ENCODE assay signal across 23 cellular contexts in genomic region chr3:143237036-143237688, GRCh38.
DNase-seq lines count a peak whose midpoint lies in the region; ATAC-seq and TF ChIP-seq lines count a peak whose summit lies in the region.
"Had no signal": no experiment of that assay in that cellular context is flagged by ENCODE, and none has a peak within 500 bp of the region (broad histone marks: within the 10 kb centered on the region; RNA-seq: fewer than 3 reads in every experiment).

No MANE protein-coding gene starts in this region.

- no peaks in the 10 kb centered on the region for H3K27me3 Mint-ChIP-seq in stimulated activated naive CD8-positive, alpha-beta T cell treated with anti-CD3 and anti-CD28 coated beads, Interleukin-15, Interleukin-2, amounts not matched to agents 100 ng/mL and 50 ng/mL, for 24 hours
- no peaks in the 10 kb centered on the region for H3K27me3 Mint-ChIP-seq in naive B cell
- H3K27me3 Mint-ChIP-seq: activated CD8-positive, alpha-beta memory T cell treated with anti-CD3 and anti-CD28 coated beads, Interleukin-2, amount 10 ng/mL, durations not matched to agents 7 days and 5 days; CD4-positive, alpha-beta T cell had no signal

- no peak for DNase-seq in stimulated activated naive CD8-positive, alpha-beta T cell treated with anti-CD3 and anti-CD28 coated beads, Interleukin-15, Interleukin-2, amounts not matched to agents 100 U/mL and 50 U/mL, for 24 hours
- peak; percentile 79 for DNase-seq in choroid plexus epithelial cell (ENCODE audit: low read depth)
- DNase-seq in naive B cell = no peak
- DNase-seq in GM20000 (ENCODE audit: low spot score) = no peak
- no peak for DNase-seq in germinal center (ENCODE audit: low spot score)
- no peak for DNase-seq in SHP77 treated with DMSO at 0.1 percent for 48 hours (lab: John Stamatoyannopoulos, UW)
- DNase-seq: activated CD8-positive, alpha-beta memory T cell treated with anti-CD3 and anti-CD28 coated beads, Interleukin-2, amount 10 ng/mL, durations not matched to agents 7 days and 5 days; activated effector memory CD4-positive, alpha-beta T cell treated with anti-CD3 and anti-CD28 coated beads, Interleukin-2, amount 50 U/mL, for 16 hours; anterior cingulate cortex; CD4-positive, alpha-beta T cell; EL; GOT3; Kasumi-1; NCI-H1436; NCI-H345; psoas muscle had no signal

- peaks cover 24% of the 10 kb centered on the region for H3K4me1 Mint-ChIP-seq in stimulated activated naive CD8-positive, alpha-beta T cell treated with anti-CD3 and anti-CD28 coated beads, Interleukin-15, Interleukin-2, amounts not matched to agents 100 ng/mL and 50 ng/mL, for 24 hours (ENCODE audit: low read depth)
- H3K4me1 Mint-ChIP-seq in naive B cell = peaks cover 12 to 21% (median 14%) of the 10 kb centered on the region in 3 donors
- H3K4me1 Mint-ChIP-seq: activated CD8-positive, alpha-beta memory T cell treated with anti-CD3 and anti-CD28 coated beads, Interleukin-2, amount 10 ng/mL, durations not matched to agents 7 days and 5 days; WTC11 had no signal

- no peaks in the 10 kb centered on the region for H3K36me3 Mint-ChIP-seq in stimulated activated naive CD8-positive, alpha-beta T cell treated with anti-CD3 and anti-CD28 coated beads, Interleukin-15, Interleukin-2, amounts not matched to agents 100 ng/mL and 50 ng/mL, for 24 hours (ENCODE audit: low read depth)
- peaks cover 0 to 5% of the 10 kb centered on the region in 2 donors for H3K36me3 Mint-ChIP-seq in naive B cell
- H3K36me3 Mint-ChIP-seq: activated CD8-positive, alpha-beta memory T cell treated with anti-CD3 and anti-CD28 coated beads, Interleukin-2, amount 10 ng/mL, durations not matched to agents 7 days and 5 days; WTC11 had no signal

- no peak for ATAC-seq in stimulated activated naive CD8-positive, alpha-beta T cell treated with anti-CD3 and anti-CD28 coated beads, Interleukin-15, Interleukin-2, amounts not matched to agents 100 U/mL and 50 U/mL, for 24 hours
- no peak for ATAC-seq in naive B cell (ENCODE audit: low read depth in 2 of 2)
- no peak for ATAC-seq in HG02885 (IDR thresholded peaks at IDR 0.05; ENCODE audit: poor library complexity, unreplicated experiment)
- ATAC-seq: activated CD8-positive, alpha-beta memory T cell treated with anti-CD3 and anti-CD28 coated beads, Interleukin-2, amount 10 ng/mL, durations not matched to agents 7 days and 5 days; left lobe of liver; psoas muscle; WTC11 had no signal

- TF ChIP-seq CTCF in choroid plexus epithelial cell (conservative IDR thresholded peaks at IDR 0.05; ENCODE audit: low read depth, low read length) = no peak
- TF ChIP-seq CTCF in GM20000 (IDR thresholded peaks at IDR 0.05; ENCODE audit: extremely low read depth, missing control alignments) = no peak

- H3K9me3 Mint-ChIP-seq in stimulated activated naive CD8-positive, alpha-beta T cell treated with anti-CD3 and anti-CD28 coated beads, Interleukin-15, Interleukin-2, amounts not matched to agents 100 ng/mL and 50 ng/mL, for 24 hours = peaks cover 3% of the 10 kb centered on the region
- H3K9me3 Mint-ChIP-seq in naive B cell = peaks cover 0 to 5% (median 0%) of the 10 kb centered on the region in 7 donors

- no peak overlapping the region for H3K4me3 ChIP-seq in choroid plexus epithelial cell (ENCODE audit: low read depth, low read length)
- H3K4me3 ChIP-seq: coronary artery, esophagus muscularis mucosa, psoas muscle had no signal

- peak overlapping the region; percentile 9 for H3K27ac Mint-ChIP-seq in stimulated activated naive CD8-positive, alpha-beta T cell treated with anti-CD3 and anti-CD28 coated beads, Interleukin-15, Interleukin-2, amounts not matched to agents 100 ng/mL and 50 ng/mL, for 24 hours
- peak overlapping the region in 4 of 6 donors; percentile 5 to 69 (median 15) for H3K27ac Mint-ChIP-seq in naive B cell
- H3K27ac Mint-ChIP-seq: activated CD8-positive, alpha-beta memory T cell treated with anti-CD3 and anti-CD28 coated beads, Interleukin-2, amount 10 ng/mL, durations not matched to agents 7 days and 5 days; CD4-positive, alpha-beta T cell; T-helper 1 cell treated with Interleukin-12 subunit alpha and Interleukin-12 subunit beta and Interleukin-4 antibody, amounts not matched to agents 30 μg/mL and 1 μg/mL, for 36 hours; WTC11 had no signal

- H3K4me3 Mint-ChIP-seq in stimulated activated naive CD8-positive, alpha-beta T cell treated with anti-CD3 and anti-CD28 coated beads, Interleukin-15, Interleukin-2, amounts not matched to agents 100 ng/mL and 50 ng/mL, for 24 hours = no peak overlapping the region
- H3K4me3 Mint-ChIP-seq in naive B cell = peak overlapping the region in 4 of 8 donors; percentile 21 to 77 (median 48)
- H3K4me3 Mint-ChIP-seq: activated CD8-positive, alpha-beta memory T cell treated with anti-CD3 and anti-CD28 coated beads, Interleukin-2, amount 10 ng/mL, durations not matched to agents 7 days and 5 days; CD4-positive, alpha-beta T cell; T-helper 1 cell treated with Interleukin-12 subunit alpha and Interleukin-12 subunit beta and Interleukin-4 antibody, amounts not matched to agents 30 μg/mL and 1 μg/mL, for 36 hours; WTC11 had no signal
